In genomic region chr11:114052160-114052559, GRCh38 we compare ENCODE assay signal across 24 cellular contexts. TPM values are rescaled to one million over a fixed set of nuclear protein-coding genes. Genes with fewer than 3 reads are reported as not detected.
"Had no signal": no experiment of that assay in that cellular context is flagged by ENCODE, and none has a peak within 500 bp of the region (broad histone marks: within the 10 kb centered on the region; RNA-seq: fewer than 3 reads in every experiment).

No MANE protein-coding gene starts in this region.

- H3K4me3 Mint-ChIP-seq: activated B cell treated with CpG ODN at 0.5 μM for 24 hours; activated CD8-positive, alpha-beta T cell treated with anti-CD3 and anti-CD28 coated beads for 36 hours; activated naive CD4-positive, alpha-beta T cell treated with anti-CD3 and anti-CD28 coated beads, Interleukin-2, amount 50 U/mL, for 24 hours; activated naive CD8-positive, alpha-beta T cell treated with anti-CD3 and anti-CD28 coated beads, Interleukin-2, amount 50 U/mL, for 24 hours; activated T-cell treated with anti-CD3 and anti-CD28 coated beads, Interleukin-2, amount 50 U/mL, for 4 hours; naive B cell; nephron progenitor cell; T-helper 2 cell treated with Interferon-gamma antibody and Interleukin-4, amounts not matched to agents 5 μg/mL and 100 μg/mL, for 36 hours had no signal

- H3K9me3 ChIP-seq: pancreas, right atrium auricular region, spleen, testis had no signal

- H3K9me3 Mint-ChIP-seq: activated B cell treated with CpG ODN at 0.5 μM for 24 hours; activated CD8-positive, alpha-beta T cell treated with anti-CD3 and anti-CD28 coated beads for 36 hours; activated naive CD4-positive, alpha-beta T cell treated with anti-CD3 and anti-CD28 coated beads, Interleukin-2, amount 50 U/mL, for 24 hours; activated naive CD8-positive, alpha-beta T cell treated with anti-CD3 and anti-CD28 coated beads, Interleukin-2, amount 50 U/mL, for 24 hours; activated T-cell treated with anti-CD3 and anti-CD28 coated beads, Interleukin-2, amount 50 U/mL, for 4 hours; activated T-helper 2 cell treated with anti-CD3 and anti-CD28 coated beads, Interferon-gamma antibody, Interleukin-2, Interleukin-4, amounts not matched to agents 10 μg/mL and 5 μg/mL and 100 μg/mL, durations not matched to agents 14 hours and 24 hours and 36 hours; naive B cell; nephron progenitor cell; T-helper 2 cell treated with Interferon-gamma antibody and Interleukin-4, amounts not matched to agents 5 μg/mL and 100 μg/mL, for 36 hours had no signal

- FAIRE-seq: colon, pancreas, urothelium cell line had no signal

- H3K27ac ChIP-seq: pancreas, right atrium auricular region, spleen, testis had no signal

- DNase-seq: activated B cell treated with CpG ODN at 0.5 μM for 24 hours; activated CD4-positive, alpha-beta T cell treated with anti-CD3 and anti-CD28 coated beads, Interleukin-2, amount 50 U/mL, for 1 hour; activated CD8-positive, alpha-beta T cell treated with anti-CD3 and anti-CD28 coated beads for 36 hours; activated naive CD8-positive, alpha-beta T cell treated with anti-CD3 and anti-CD28 coated beads, Interleukin-2, amount 50 U/mL, for 24 hours; activated T-cell treated with anti-CD3 and anti-CD28 coated beads, Interleukin-2, amount 50 U/mL, for 4 hours; effector CD8-positive, alpha-beta T cell; head of caudate nucleus; hippocampal formation; naive B cell; nephron progenitor cell; nucleus accumbens; pancreas; spleen; stimulated activated naive CD4-positive, alpha-beta T cell treated with Interleukin-2 at 50 U/mL for 16 hours; T-helper 1 cell; testis; trophoblast cell had no signal

- H3K4me1 Mint-ChIP-seq: activated B cell treated with CpG ODN at 0.5 μM for 24 hours; activated naive CD4-positive, alpha-beta T cell treated with anti-CD3 and anti-CD28 coated beads, Interleukin-2, amount 50 U/mL, for 24 hours; activated naive CD8-positive, alpha-beta T cell treated with anti-CD3 and anti-CD28 coated beads, Interleukin-2, amount 50 U/mL, for 24 hours; naive B cell had no signal

- H3K27ac Mint-ChIP-seq: activated B cell treated with CpG ODN at 0.5 μM for 24 hours; activated CD8-positive, alpha-beta T cell treated with anti-CD3 and anti-CD28 coated beads for 36 hours; activated naive CD4-positive, alpha-beta T cell treated with anti-CD3 and anti-CD28 coated beads, Interleukin-2, amount 50 U/mL, for 24 hours; activated naive CD8-positive, alpha-beta T cell treated with anti-CD3 and anti-CD28 coated beads, Interleukin-2, amount 50 U/mL, for 24 hours; activated T-helper 2 cell treated with anti-CD3 and anti-CD28 coated beads, Interferon-gamma antibody, Interleukin-2, Interleukin-4, amounts not matched to agents 10 μg/mL and 5 μg/mL and 100 μg/mL, durations not matched to agents 14 hours and 24 hours and 36 hours; naive B cell; nephron progenitor cell; T-helper 2 cell treated with Interferon-gamma antibody and Interleukin-4, amounts not matched to agents 5 μg/mL and 100 μg/mL, for 36 hours had no signal

- H3K36me3 ChIP-seq: pancreas, right atrium auricular region, spleen had no signal

- ATAC-seq: activated CD8-positive, alpha-beta T cell treated with anti-CD3 and anti-CD28 coated beads for 36 hours; activated naive CD8-positive, alpha-beta T cell treated with anti-CD3 and anti-CD28 coated beads, Interleukin-2, amount 50 U/mL, for 24 hours; activated T-cell treated with anti-CD3 and anti-CD28 coated beads, Interleukin-2, amount 50 U/mL, for 4 hours; pancreas had no signal

- H3K36me3 Mint-ChIP-seq: activated naive CD4-positive, alpha-beta T cell treated with anti-CD3 and anti-CD28 coated beads, Interleukin-2, amount 50 U/mL, for 24 hours; naive B cell had no signal

- H3K4me3 ChIP-seq: pancreas, right atrium auricular region, spleen, testis had no signal

- H3K27me3 ChIP-seq: pancreas, right atrium auricular region, testis had no signal

RNA-seq across cellular contexts. Expression of gene ZBTB16, which starts 7.4 kb away (rescaled TPM):
- total RNA-seq: fibroblast of lung had no signal
- polyA plus RNA-seq: fibroblast of lung had no signal
